12 cellular contexts compared by ENCODE assay signal in the genomic region with DNA sequence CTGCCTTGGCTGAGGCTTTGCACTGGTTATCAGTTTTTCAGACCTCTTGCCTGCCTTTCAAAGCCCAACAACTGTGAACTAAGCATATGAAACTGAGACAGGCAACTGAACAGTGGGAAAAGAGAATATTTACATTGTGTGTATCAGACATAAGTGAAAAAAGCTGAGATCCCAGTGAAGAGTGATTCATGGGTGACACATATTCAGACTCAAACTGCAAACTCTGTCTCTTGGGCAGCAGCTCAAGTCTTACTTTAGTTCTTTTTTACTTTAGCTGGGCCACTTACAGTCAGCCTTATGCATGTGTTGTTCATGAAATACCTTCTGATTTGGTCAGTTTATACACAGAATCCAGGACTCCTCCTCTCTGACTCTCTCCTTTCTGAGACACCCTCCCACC. TPM values are rescaled to one million over a fixed set of nuclear protein-coding genes. Genes with fewer than 3 reads are reported as not detected.
DNase-seq lines count a peak whose midpoint lies in the region; ATAC-seq, FAIRE-seq and TF ChIP-seq lines count a peak whose summit lies in the region.
"Had no signal": no experiment of that assay in that cellular context is flagged by ENCODE, and none has a peak within 500 bp of the region (broad histone marks: within the 10 kb centered on the region; RNA-seq: fewer than 3 reads in every experiment).

No MANE protein-coding gene starts in this region.

- intact Hi-C loops in PC-3 (cut with micrococcal nuclease) (no loop called here), pancreas (cut with DNase I) (no loop called here)

- TF ChIP-seq CTCF in PC-3 (conservative IDR thresholded peaks at IDR 0.05; ENCODE audit: low read depth, low read length) (no peak), pancreas (IDR thresholded peaks at IDR 0.05) (no peak)

- H3K9ac ChIP-seq in PC-3 (ENCODE audit: low read length): peak overlapping the region; percentile 65
- H3K9ac ChIP-seq: neural progenitor cell had no signal

- H3K4me2 ChIP-seq in PC-3 (ENCODE audit: low read length): peak overlapping the region; percentile 77
- H3K4me2 ChIP-seq: neural progenitor cell had no signal

- BruUV-seq in PC-3 (replicated peaks; lab: Mats Ljungman, UMichigan): no TSS peak

- peaks cover 16% of the 10 kb centered on the region for H3K4me1 ChIP-seq in PC-3 (ENCODE audit: insufficient read depth, low read length)
- H3K4me1 ChIP-seq in pancreas: peaks cover 10 to 18% (median 15%) of the 10 kb centered on the region in 3 donors
- H3K4me1 ChIP-seq: neural progenitor cell had no signal

- peaks cover 62% of the 10 kb centered on the region for H3K79me2 ChIP-seq in PC-3 (ENCODE audit: low read length)

- H3K9me2 ChIP-seq in PC-3 (replicated peaks; ENCODE audit: low read length): no peaks in the 10 kb centered on the region

- no peaks in the 10 kb centered on the region for H3F3A ChIP-seq in PC-3 (ENCODE audit: low read length, unreplicated experiment)

- H3K27ac ChIP-seq in PC-3 (ENCODE audit: low read length): peak overlapping the region; percentile 98
- no peak overlapping the region for H3K27ac ChIP-seq in pancreas
- H3K27ac ChIP-seq: neural progenitor cell, upper lobe of right lung had no signal

- CTCF ChIA-PET in PC-3 (lab: Charles Lee): no interaction called here

- H2AFZ ChIP-seq in PC-3 (ENCODE audit: low read length): no peak overlapping the region
- H2AFZ ChIP-seq: neural progenitor cell had no signal

- H3K9me3 ChIP-seq in PC-3 (ENCODE audit: low read length) (no peaks in the 10 kb centered on the region), pancreas (no peaks in the 10 kb centered on the region)
- H3K9me3 ChIP-seq: upper lobe of right lung had no signal

- no peak for DNase-seq in activated CD4-positive, CD25-positive, alpha-beta regulatory T cell treated with anti-CD3 and anti-CD28 coated beads, Interleukin-2, amount 50 U/mL, for 72 hours
- DNase-seq in PC-3: peak; percentile 74
- DNase-seq in dedifferentiated amniotic fluid mesenchymal stem cell (ENCODE audit: extremely low spot score): peak; percentile 73
- DNase-seq in pancreas: no peak
- DNase-seq in T1000 (lab: John Stamatoyannopoulos, UW): no peak
- no peak for DNase-seq in effector CD8-positive, alpha-beta T cell (lab: John Stamatoyannopoulos, UW)
- DNase-seq: NCI-H1092 treated with DMSO at 0.1 percent for 48 hours, upper lobe of right lung had no signal

- H3K27me3 ChIP-seq in PC-3 (ENCODE audit: low read length) (no peaks in the 10 kb centered on the region), pancreas (no peaks in the 10 kb centered on the region)
- H3K27me3 ChIP-seq: neural progenitor cell, upper lobe of right lung had no signal

- H3K4me3 ChIP-seq in PC-3 (ENCODE audit: low read length) (peak overlapping the region; percentile 45), pancreas (no peak overlapping the region)
- H3K4me3 ChIP-seq: neural progenitor cell, upper lobe of right lung had no signal

- H3K36me3 ChIP-seq in PC-3 (ENCODE audit: low read depth, low read length): no peaks in the 10 kb centered on the region
- peaks cover 0 to 5% (median 0%) of the 10 kb centered on the region in 3 donors for H3K36me3 ChIP-seq in pancreas
- H3K36me3 ChIP-seq: neural progenitor cell, upper lobe of right lung had no signal

- POLR2A ChIA-PET in PC-3 (lab: Charles Lee; ENCODE audit: unreplicated experiment): interaction anchor here (1.1 kb wide), 1 partner anchor 12 kb away, joined by 4 read pairs; no protein-coding TSS in a partner anchor

- peak; percentile 91 to 95 for ATAC-seq in activated CD4-positive, CD25-positive, alpha-beta regulatory T cell treated with anti-CD3 and anti-CD28 coated beads, Interleukin-2, amount 50 U/mL, for 24 hours
- peak; percentile 90 for ATAC-seq in PC-3
- ATAC-seq in pancreas: peak; percentile 80 to 91 (median 86)
- ATAC-seq in HG03175 (IDR thresholded peaks at IDR 0.05; ENCODE audit: unreplicated experiment): no peak
- ATAC-seq: upper lobe of right lung had no signal

- FAIRE-seq in pancreas (lab: Jason Lieb, UNC): no peak
- FAIRE-seq: A204.1 had no signal

- H4K20me1 ChIP-seq in PC-3 (ENCODE audit: low read length): no peaks in the 10 kb centered on the region

RNA-seq across cellular contexts. Expression of gene SUCLG2, which starts 19.2 kb away (rescaled TPM):
- total RNA-seq in PC-3 (2014; rRNA removed): 20.2 and 22.3 TPM in 2 replicates
- total RNA-seq in pancreas: 10 to 100 TPM; 25.7 to 34.4 (median 30.4) TPM
- polyA plus RNA-seq in pancreas: 10 to 100 TPM; 16.4 to 20.7 TPM

Comparison
In these comparisons a context has a peak if more than half of its experiments do, and no peak if none do; other contexts are left out.
1. DNase-seq: peak in PC-3 (single experiment) and dedifferentiated amniotic fluid mesenchymal stem cell (single experiment); none in activated CD4-positive, CD25-positive, alpha-beta regulatory T cell treated with anti-CD3 and anti-CD28 coated beads, Interleukin-2, amount 50 U/mL, for 72 hours (single experiment), pancreas (0 of 6), T1000 (single experiment) and effector CD8-positive, alpha-beta T cell (single experiment).